In genomic region chr17:79942591-79943353, GRCh38 we compare ENCODE assay signal across 10 cellular contexts.
DNase-seq lines count a peak whose midpoint lies in the region; ATAC-seq and TF ChIP-seq lines count a peak whose summit lies in the region.
"Had no signal": no experiment of that assay in that cellular context is flagged by ENCODE, and none has a peak within 500 bp of the region (broad histone marks: within the 10 kb centered on the region; RNA-seq: fewer than 3 reads in every experiment).

No MANE protein-coding gene starts in this region.

- intact Hi-C loops in sciatic nerve (cut with DNase I), result no loop called here

- no peak overlapping the region for H3K4me3 ChIP-seq in GM12865 (ENCODE audit: low read depth, low read length)

- peaks cover 20% of the 10 kb centered on the region for H3K4me1 Mint-ChIP-seq in WTC11

- peak overlapping the region; percentile 86 for H3K27ac Mint-ChIP-seq in WTC11

- peaks cover 31% of the 10 kb centered on the region for H3K36me3 Mint-ChIP-seq in WTC11

- no peak overlapping the region for H3K4me3 Mint-ChIP-seq in WTC11

- H3K9me3 Mint-ChIP-seq in WTC11, result no peaks in the 10 kb centered on the region

- CTCF ChIA-PET in WTC11 (lab: Charles Lee), result no interaction called here

- peak; percentile 21 for DNase-seq in GM12865 (ENCODE audit: low read depth)
- DNase-seq in WTC11 (ENCODE audit: low spot score), result peak; percentile 7
- DNase-seq in glomerular endothelial cell (ENCODE audit: extremely low read depth, low read depth, low spot score), result peak; percentile 16
- peak; percentile 61 for DNase-seq in sciatic nerve (ENCODE audit: low spot score)
- no peak for DNase-seq in globus pallidus (ENCODE audit: low spot score)
- DNase-seq in HCEC 1CT, result no peak
- DNase-seq in COLO829 (ENCODE audit: low spot score), result no peak
- DNase-seq: NCI-H69 had no signal

- no peaks in the 10 kb centered on the region for H3K27me3 Mint-ChIP-seq in WTC11 (ENCODE audit: low read depth)

- no peak for ATAC-seq in WTC11
- no peak for ATAC-seq in sciatic nerve
- no peak for ATAC-seq in GM21717 (IDR thresholded peaks at IDR 0.05; ENCODE audit: unreplicated experiment)
- ATAC-seq: esophagus mucosa had no signal

- POLR2A ChIA-PET in WTC11 (lab: Charles Lee), result no interaction called here

- TF ChIP-seq CTCF in GM12865 (IDR thresholded peaks at IDR 0.05; ENCODE audit: insufficient read depth, low read depth, low read length, missing control alignments), result no peak
- TF ChIP-seq CTCF in WTC11 (IDR thresholded peaks at IDR 0.05), result no peak

TF ChIP-seq in WTC11, 78 proteins besides CTCF, POLR2A, EP300 and RAD21:
- TF ChIP-seq ZNF317 (CRISPR knock-in tag; IDR thresholded peaks at IDR 0.05; ENCODE audit: borderline replicate concordance, low read depth), result no peak
- no peak for TF ChIP-seq ZNF219 (CRISPR knock-in tag; IDR thresholded peaks at IDR 0.05; ENCODE audit: borderline replicate concordance)
- no peak for TF ChIP-seq ZNF512 (CRISPR knock-in tag; IDR thresholded peaks at IDR 0.05; ENCODE audit: borderline replicate concordance)
- no peak for TF ChIP-seq IRF1 (CRISPR knock-in tag; IDR thresholded peaks at IDR 0.05)
- no peak for TF ChIP-seq PREB (CRISPR knock-in tag; IDR thresholded peaks at IDR 0.05; ENCODE audit: borderline replicate concordance)
- no peak for TF ChIP-seq ELF4 (CRISPR knock-in tag; IDR thresholded peaks at IDR 0.05; ENCODE audit: low read depth)
- TF ChIP-seq E2F5 (CRISPR knock-in tag; IDR thresholded peaks at IDR 0.05), result no peak
- TF ChIP-seq ZNF671 (CRISPR knock-in tag; IDR thresholded peaks at IDR 0.05), result no peak
- TF ChIP-seq AFF4 (CRISPR knock-in tag; IDR thresholded peaks at IDR 0.05; ENCODE audit: borderline replicate concordance), result no peak
- TF ChIP-seq NFYB (CRISPR knock-in tag; conservative IDR thresholded peaks at IDR 0.05; ENCODE audit: low read depth), result no peak
- TF ChIP-seq ATF6 (CRISPR knock-in tag; IDR thresholded peaks at IDR 0.05), result no peak
- TF ChIP-seq ESRRA (CRISPR knock-in tag; IDR thresholded peaks at IDR 0.05; ENCODE audit: borderline replicate concordance), result no peak
- no peak for TF ChIP-seq E2F1 (CRISPR knock-in tag; IDR thresholded peaks at IDR 0.05)
- TF ChIP-seq MLX (CRISPR knock-in tag; IDR thresholded peaks at IDR 0.05), result no peak
- TF ChIP-seq NR2C2 (CRISPR knock-in tag; IDR thresholded peaks at IDR 0.05), result no peak

Comparison
In these comparisons a context has a peak if more than half of its experiments do, and no peak if none do; other contexts are left out.
1. DNase-seq: peak in GM12865 (single experiment), WTC11 (single experiment), glomerular endothelial cell (single experiment) and sciatic nerve (single experiment); none in globus pallidus (single experiment), HCEC 1CT (single experiment) and COLO829 (single experiment).